9 cellular contexts compared by ENCODE assay signal in the genomic region with DNA sequence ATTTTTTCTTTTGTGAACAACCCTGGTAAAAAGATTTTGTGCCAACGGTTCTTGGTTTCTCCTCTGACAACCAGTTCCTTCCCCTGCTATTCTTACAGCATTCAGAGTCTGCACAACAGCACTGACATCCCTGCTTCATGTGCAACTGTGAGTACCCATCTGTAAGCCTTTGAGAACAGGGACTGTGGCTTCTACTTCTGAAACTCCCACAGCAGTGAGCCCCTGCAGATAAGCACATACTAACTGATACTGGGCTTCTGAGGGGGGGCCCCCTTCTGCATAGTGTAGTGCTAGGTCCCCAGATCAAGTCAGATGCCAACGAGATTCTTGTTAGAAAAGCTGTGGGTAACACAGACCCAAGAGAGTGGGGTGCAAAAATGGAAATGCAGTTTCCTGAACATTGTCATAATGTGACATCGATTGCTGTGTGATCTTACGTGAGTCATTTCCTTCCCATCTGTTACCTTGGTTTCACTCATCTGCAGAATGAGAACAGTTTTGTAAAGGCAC. TPM values are rescaled to one million over a fixed set of nuclear protein-coding genes. Genes with fewer than 3 reads are reported as not detected.
A peak's percentile ranks its signal among the peaks of the same experiment; 100 is the strongest.
DNase-seq lines count a peak whose midpoint lies in the region; ATAC-seq and TF ChIP-seq lines count a peak whose summit lies in the region.
"Had no signal": no experiment of that assay in that cellular context is flagged by ENCODE, and none has a peak within 500 bp of the region (broad histone marks: within the 10 kb centered on the region; RNA-seq: fewer than 3 reads in every experiment).

No MANE protein-coding gene starts in this region.

- TF ChIP-seq CTCF in activated CD8-positive, alpha-beta T cell treated with anti-CD3 and anti-CD28 coated beads for 36 hours (IDR thresholded peaks at IDR 0.05) = no peak
- no peak for TF ChIP-seq CTCF in smooth muscle cell (IDR thresholded peaks at IDR 0.05; ENCODE audit: borderline replicate concordance, insufficient read depth, poor library complexity, severe bottlenecking)

- H3K27me3 ChIP-seq in BLaER1 treated with 17β-estradiol and CSF1 and Interleukin-3, amounts not matched to agents 10 nM and 100 nM = no peaks in the 10 kb centered on the region
- no peaks in the 10 kb centered on the region for H3K27me3 ChIP-seq in naive thymus-derived CD4-positive, alpha-beta T cell (ENCODE audit: control insufficient read depth in 2 of 2, insufficient read depth in 2 of 2, low read length in 2 of 2)
- H3K27me3 ChIP-seq in smooth muscle cell (ENCODE audit: low read depth) = no peaks in the 10 kb centered on the region

- 87% methylated on average over 4 of the region's 4 CpGs for WGBS in smooth muscle cell (ENCODE audit: low lambda C conversion rate)

- no peaks in the 10 kb centered on the region for H3F3A ChIP-seq in smooth muscle cell (ENCODE audit: low read depth)

- intact Hi-C loops in activated CD8-positive, alpha-beta T cell treated with anti-CD3 and anti-CD28 coated beads for 36 hours (cut with micrococcal nuclease) = loop anchor here (2.0 to 5.0 kb wide), 3 partner anchors 43 to 118 kb away; no protein-coding TSS in a partner anchor
- intact Hi-C loops in naive thymus-derived CD4-positive, alpha-beta T cell (cut with micrococcal nuclease) = loop anchor here (1.0 to 5.0 kb wide), 7 partner anchors 11 to 78 kb away; a partner anchor contains a TSS

- peak overlapping the region in 7 of 11 experiments; percentile 8 to 54 (median 36); a peak in 12 of 22 replicates for H3K9ac ChIP-seq in BLaER1 treated with 17β-estradiol and CSF1 and Interleukin-3, amounts not matched to agents 10 nM and 100 nM
- no peak overlapping the region for H3K9ac ChIP-seq in smooth muscle cell (ENCODE audit: low read depth)

- H2AFZ ChIP-seq in smooth muscle cell (ENCODE audit: low read depth) = no peak overlapping the region

- CTCF ChIA-PET in activated CD8-positive, alpha-beta T cell treated with anti-CD3 and anti-CD28 coated beads for 36 hours (lab: Charles Lee) = interaction anchor here (1.0 to 4.0 kb wide), 4 partner anchors 38 to 99 kb away, joined by 3 to 32 read pairs (median 6); a partner anchor contains a TSS
- CTCF ChIA-PET in naive thymus-derived CD4-positive, alpha-beta T cell (lab: Charles Lee) = interaction anchor here (1.1 to 2.9 kb wide), 2 partner anchors 12 to 77 kb away, joined by 4 to 14 read pairs; a partner anchor contains a TSS

- no peaks in the 10 kb centered on the region for H3K79me2 ChIP-seq in smooth muscle cell (ENCODE audit: low read depth)

- POLR2A ChIA-PET in activated CD8-positive, alpha-beta T cell treated with anti-CD3 and anti-CD28 coated beads for 36 hours (lab: Charles Lee) = interaction anchor here (0.8 to 3.9 kb wide), 8 partner anchors 9 to 136 kb away, joined by 3 to 29 read pairs (median 4); a partner anchor contains a TSS
- POLR2A ChIA-PET in naive thymus-derived CD4-positive, alpha-beta T cell (lab: Charles Lee) = interaction anchor here (0.7 to 4.3 kb wide), 7 partner anchors 11 to 80 kb away, joined by 3 to 28 read pairs (median 6); a partner anchor contains a TSS

- H3K27me3 Mint-ChIP-seq in activated CD8-positive, alpha-beta T cell treated with anti-CD3 and anti-CD28 coated beads for 36 hours = no peaks in the 10 kb centered on the region
- H3K27me3 Mint-ChIP-seq in naive thymus-derived CD4-positive, alpha-beta T cell = no peaks in the 10 kb centered on the region

- peaks cover 1% of the 10 kb centered on the region for H3K36me3 Mint-ChIP-seq in activated CD8-positive, alpha-beta T cell treated with anti-CD3 and anti-CD28 coated beads for 36 hours (ENCODE audit: low read depth)
- H3K36me3 Mint-ChIP-seq in naive thymus-derived CD4-positive, alpha-beta T cell = no peaks in the 10 kb centered on the region

- H3K4me2 ChIP-seq in BLaER1 treated with 17β-estradiol and CSF1 and Interleukin-3, amounts not matched to agents 10 nM and 100 nM = peak overlapping the region; percentile 60 to 86 (median 80)
- no peak overlapping the region for H3K4me2 ChIP-seq in smooth muscle cell

- no peaks in the 10 kb centered on the region for H4K20me1 ChIP-seq in BLaER1 treated with 17β-estradiol and CSF1 and Interleukin-3, amounts not matched to agents 10 nM and 100 nM
- no peaks in the 10 kb centered on the region for H4K20me1 ChIP-seq in smooth muscle cell (ENCODE audit: low read depth)

- H3K27ac ChIP-seq in BLaER1 treated with 17β-estradiol and CSF1 and Interleukin-3, amounts not matched to agents 10 nM and 100 nM = peak overlapping the region in 8 of 11 experiments; percentile 27 to 73 (median 60); a peak in 18 of 22 replicates
- H3K27ac ChIP-seq in naive thymus-derived CD4-positive, alpha-beta T cell (ENCODE audit: low read depth, low read length) = peak overlapping the region; percentile 58
- no peak overlapping the region for H3K27ac ChIP-seq in smooth muscle cell (ENCODE audit: low read depth)
- H3K27ac ChIP-seq: epithelial cell of prostate had no signal

- peaks cover 27 to 49% (median 39%) of the 10 kb centered on the region in 10 experiments for H3K4me1 ChIP-seq in BLaER1 treated with 17β-estradiol and CSF1 and Interleukin-3, amounts not matched to agents 10 nM and 100 nM
- peaks cover 31 to 49% of the 10 kb centered on the region in 2 donors for H3K4me1 ChIP-seq in naive thymus-derived CD4-positive, alpha-beta T cell (ENCODE audit: control insufficient read depth in 2 of 2, insufficient read depth in 2 of 2, low read length in 2 of 2)
- H3K4me1 ChIP-seq in smooth muscle cell (ENCODE audit: low read depth) = no peaks in the 10 kb centered on the region

- ATAC-seq in GM19467 (IDR thresholded peaks at IDR 0.05; ENCODE audit: unreplicated experiment) (peak; percentile 76), HG03558 (IDR thresholded peaks at IDR 0.05; ENCODE audit: extremely low read depth, unreplicated experiment) (peak; percentile 67)
- peak; percentile 92 for ATAC-seq in activated CD8-positive, alpha-beta T cell treated with anti-CD3 and anti-CD28 coated beads for 36 hours
- ATAC-seq in naive thymus-derived CD4-positive, alpha-beta T cell = peak; percentile 95

- no peaks in the 10 kb centered on the region for H3K36me3 ChIP-seq in BLaER1 treated with 17β-estradiol and CSF1 and Interleukin-3, amounts not matched to agents 10 nM and 100 nM
- no peaks in the 10 kb centered on the region for H3K36me3 ChIP-seq in naive thymus-derived CD4-positive, alpha-beta T cell (ENCODE audit: control insufficient read depth in 2 of 3, insufficient read depth in 3 of 3, low read length in 3 of 3)
- no peaks in the 10 kb centered on the region for H3K36me3 ChIP-seq in smooth muscle cell (ENCODE audit: low read depth)

- H3K9me3 Mint-ChIP-seq in activated CD8-positive, alpha-beta T cell treated with anti-CD3 and anti-CD28 coated beads for 36 hours = no peaks in the 10 kb centered on the region
- H3K9me3 Mint-ChIP-seq in naive thymus-derived CD4-positive, alpha-beta T cell = peaks cover 0 to 1% (median 0%) of the 10 kb centered on the region in 11 donors

- DNase-seq in activated CD8-positive, alpha-beta T cell treated with anti-CD3 and anti-CD28 coated beads for 36 hours = peak; percentile 96
- DNase-seq in naive thymus-derived CD4-positive, alpha-beta T cell = peak in 8 of 9 donors; percentile 54 to 84 (median 74)
- DNase-seq in middle frontal gyrus (ENCODE audit: extremely low spot score, low spot score) (no peak), NCI-H2029 treated with DMSO at 0.1 percent for 48 hours (lab: John Stamatoyannopoulos, UW) (no peak), smooth muscle cell (lab: John Stamatoyannopoulos, UW; ENCODE audit: unreplicated experiment) (no peak)

- H3K4me3 ChIP-seq in BLaER1 treated with 17β-estradiol and CSF1 and Interleukin-3, amounts not matched to agents 10 nM and 100 nM = no peak overlapping the region
- peak overlapping the region; percentile 5 for H3K4me3 ChIP-seq in naive thymus-derived CD4-positive, alpha-beta T cell (ENCODE audit: low read length)
- no peak overlapping the region for H3K4me3 ChIP-seq in smooth muscle cell

- peak overlapping the region; percentile 97 for H3K27ac Mint-ChIP-seq in activated CD8-positive, alpha-beta T cell treated with anti-CD3 and anti-CD28 coated beads for 36 hours
- H3K27ac Mint-ChIP-seq in naive thymus-derived CD4-positive, alpha-beta T cell = peak overlapping the region; percentile 71 to 96 (median 89)

- H3K4me1 Mint-ChIP-seq in activated CD8-positive, alpha-beta T cell treated with anti-CD3 and anti-CD28 coated beads for 36 hours (ENCODE audit: low read depth) = peaks cover 72% of the 10 kb centered on the region
- peaks cover 28 to 65% (median 51%) of the 10 kb centered on the region in 7 donors for H3K4me1 Mint-ChIP-seq in naive thymus-derived CD4-positive, alpha-beta T cell

- H3K9me3 ChIP-seq in BLaER1 treated with 17β-estradiol and CSF1 and Interleukin-3, amounts not matched to agents 10 nM and 100 nM (replicated peaks in 1 of 11) = no peaks in the 10 kb centered on the region
- no peaks in the 10 kb centered on the region for H3K9me3 ChIP-seq in naive thymus-derived CD4-positive, alpha-beta T cell (ENCODE audit: control insufficient read depth in 2 of 3, low read length in 3 of 3)
- H3K9me3 ChIP-seq in smooth muscle cell (replicated peaks; ENCODE audit: low read depth) = no peaks in the 10 kb centered on the region

- H3K4me3 Mint-ChIP-seq in activated CD8-positive, alpha-beta T cell treated with anti-CD3 and anti-CD28 coated beads for 36 hours = peak overlapping the region; percentile 72
- H3K4me3 Mint-ChIP-seq in naive thymus-derived CD4-positive, alpha-beta T cell = peak overlapping the region; percentile 31 to 80 (median 69)

RNA-seq across cellular contexts. Expression of a gene that starts 11.1 kb away (rescaled TPM):
- total RNA-seq in activated CD8-positive, alpha-beta T cell treated with anti-CD3 and anti-CD28 coated beads for 36 hours = 1 to 10 TPM; 2.2 to 2.5 TPM
- 10 to 100 TPM in 1 of 5 experiments, 1 to 10 TPM in 3, under 1 TPM in 1; 0.84 to 11.2 (median 2.1) TPM for total RNA-seq in naive thymus-derived CD4-positive, alpha-beta T cell
- polyA plus RNA-seq in naive thymus-derived CD4-positive, alpha-beta T cell = 10 to 100 TPM in 1 of 2 donors, 1 to 10 TPM in 1; 8.8 to 10.0 TPM
- 0.45 and 12.1 TPM in 2 replicates for total RNA-seq in smooth muscle cell
- polyA plus RNA-seq in smooth muscle cell = 4.2 and 4.6 TPM in 2 replicates

Comparison
In these comparisons a context has a peak if more than half of its experiments do, and no peak if none do; other contexts are left out.
1. DNase-seq: peak in activated CD8-positive, alpha-beta T cell treated with anti-CD3 and anti-CD28 coated beads for 36 hours (single experiment) and naive thymus-derived CD4-positive, alpha-beta T cell (8 of 9); none in middle frontal gyrus (single experiment), NCI-H2029 treated with DMSO at 0.1 percent for 48 hours (single experiment) and smooth muscle cell (single experiment).
2. Peak in every context shown above with its lines, with median percentiles within 50 percentile points of each other: ATAC-seq.